Comparison of ENCODE assay signal across 14 cellular contexts in the genomic region with DNA sequence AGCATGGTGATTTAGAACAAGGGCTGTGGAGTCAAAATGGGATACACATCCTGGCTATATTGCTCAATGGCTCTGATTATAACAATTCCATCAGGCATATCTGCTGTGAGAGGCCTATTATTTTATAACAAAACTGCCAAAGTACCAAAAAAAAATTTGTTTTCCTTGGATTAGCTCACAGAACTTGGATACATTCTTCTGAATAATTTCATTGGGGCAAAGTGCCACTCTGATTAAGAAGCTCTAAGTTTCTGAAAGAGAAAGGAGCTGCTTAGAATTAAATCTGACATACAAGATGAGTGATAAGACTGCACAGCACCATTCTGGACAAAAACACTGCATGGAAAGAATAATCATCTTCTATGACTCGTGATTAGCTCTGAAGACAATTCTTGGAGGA.
DNase-seq lines count a peak whose midpoint lies in the region; ATAC-seq and TF ChIP-seq lines count a peak whose summit lies in the region.
"Had no signal": no experiment of that assay in that cellular context is flagged by ENCODE, and none has a peak within 500 bp of the region (broad histone marks: within the 10 kb centered on the region; RNA-seq: fewer than 3 reads in every experiment).

No MANE protein-coding gene starts in this region.

- no peak overlapping the region for H2AFZ ChIP-seq in SK-N-SH (ENCODE audit: low read depth)

- no peak for DNase-seq in SK-N-SH
- DNase-seq in dedifferentiated amniotic fluid mesenchymal stem cell (ENCODE audit: extremely low spot score), result peak; percentile 25
- DNase-seq in fibroblast of the aortic adventitia (ENCODE audit: low read depth), result peak; percentile 68
- DNase-seq in activated naive CD4-positive, alpha-beta T cell treated with anti-CD3 and anti-CD28 coated beads, Interleukin-2, amount 50 U/mL, for 16 hours, result no peak
- DNase-seq in activated CD4-positive, CD25-positive, alpha-beta regulatory T cell (lab: John Stamatoyannopoulos, UW), result no peak
- DNase-seq: AML-193; Caco-2; CD8-positive, alpha-beta memory T cell; DND-41; GF-D8; HCEC 1CT had no signal

- no peak overlapping the region for H3K9ac ChIP-seq in SK-N-SH
- H3K9ac ChIP-seq: BLaER1 had no signal

- no peaks in the 10 kb centered on the region for H3K9me3 ChIP-seq in SK-N-SH
- H3K9me3 ChIP-seq: BLaER1, Caco-2 had no signal

- H3K4me3 ChIP-seq in SK-N-SH (ENCODE audit: low read depth in 2 of 2, low read length in 1 of 2) (no peak overlapping the region), fibroblast of the aortic adventitia (ENCODE audit: low read depth, low read length) (no peak overlapping the region)
- H3K4me3 ChIP-seq: BLaER1 had no signal

- TF ChIP-seq RAD21 in SK-N-SH (IDR thresholded peaks at IDR 0.05; ENCODE audit: low read length), result no peak

- H3K9me2 ChIP-seq in SK-N-SH, result no peaks in the 10 kb centered on the region

- no peaks in the 10 kb centered on the region for H4K20me1 ChIP-seq in SK-N-SH (ENCODE audit: insufficient read depth)
- H4K20me1 ChIP-seq: BLaER1 had no signal

- H3K4me1 ChIP-seq in SK-N-SH (ENCODE audit: control insufficient read depth in 1 of 2, insufficient read depth in 2 of 2, low read depth in 1 of 2, low read length in 1 of 2), result 0 out of 4 replicates have a peak, but pooled peaks cover 0 to 4% of the 10 kb centered on the region in 2 experiments
- H3K4me1 ChIP-seq: BLaER1, Caco-2 had no signal

- TF ChIP-seq EP300 in SK-N-SH (IDR thresholded peaks at IDR 0.05; ENCODE audit: borderline replicate concordance in 1 of 2, low read depth in 1 of 2, low read length in 1 of 2), result no peak

- H3K27ac ChIP-seq in SK-N-SH (ENCODE audit: low read depth in 2 of 2, low read length in 1 of 2), result peak overlapping the region in 1 of 2 experiments; percentile 2; a peak in 1 of 4 replicates
- H3K27ac ChIP-seq: BLaER1, HL-60 had no signal

- peak overlapping the region; percentile 14; the same call in 1 of the 2 replicates for H3K4me2 ChIP-seq in SK-N-SH
- H3K4me2 ChIP-seq: BLaER1 had no signal

- H3K36me3 ChIP-seq in SK-N-SH (replicated peaks in 1 of 2; ENCODE audit: control insufficient read depth in 1 of 2, insufficient read depth in 2 of 2, low read length in 1 of 2), result peaks cover 40 to 60% of the 10 kb centered on the region in 2 experiments

- H3K79me2 ChIP-seq in SK-N-SH (ENCODE audit: insufficient read depth), result no peaks in the 10 kb centered on the region

- H3F3A ChIP-seq in SK-N-SH (replicated peaks; ENCODE audit: insufficient read depth), result peaks cover 19% of the 10 kb centered on the region

- CTCF ChIA-PET in SK-N-SH (lab: Yijun Ruan, JAX), result interaction anchor here (0.7 to 23.7 kb wide), 9 partner anchors 14 to 911 kb away, joined by 3 to 471 read pairs (median 5); no protein-coding TSS in a partner anchor

- WGBS in SK-N-SH (ENCODE audit: low lambda C conversion rate), result 29% methylated on average over 1 of the region's 1 CpG

- TF ChIP-seq CTCF in SK-N-SH (IDR thresholded peaks at IDR 0.05) (no peak), fibroblast of the aortic adventitia (IDR thresholded peaks at IDR 0.05; ENCODE audit: insufficient read depth, low read length) (no peak)

- POLR2A ChIA-PET in SK-N-SH (lab: Yijun Ruan, JAX), result no interaction called here

- H3K27me3 ChIP-seq in SK-N-SH (ENCODE audit: insufficient read depth), result no peaks in the 10 kb centered on the region
- H3K27me3 ChIP-seq: BLaER1 had no signal

- ATAC-seq in HG03196 (IDR thresholded peaks at IDR 0.05; ENCODE audit: unreplicated experiment), result no peak

TF ChIP-seq in SK-N-SH, 30 proteins besides CTCF, POLR2A, EP300 and RAD21:
- TF ChIP-seq RFX5 (IDR thresholded peaks at IDR 0.05; ENCODE audit: low read length), result no peak
- peak; percentile 62 for TF ChIP-seq TCF12 (IDR thresholded peaks at IDR 0.05)
- TF ChIP-seq, protein P1, sequence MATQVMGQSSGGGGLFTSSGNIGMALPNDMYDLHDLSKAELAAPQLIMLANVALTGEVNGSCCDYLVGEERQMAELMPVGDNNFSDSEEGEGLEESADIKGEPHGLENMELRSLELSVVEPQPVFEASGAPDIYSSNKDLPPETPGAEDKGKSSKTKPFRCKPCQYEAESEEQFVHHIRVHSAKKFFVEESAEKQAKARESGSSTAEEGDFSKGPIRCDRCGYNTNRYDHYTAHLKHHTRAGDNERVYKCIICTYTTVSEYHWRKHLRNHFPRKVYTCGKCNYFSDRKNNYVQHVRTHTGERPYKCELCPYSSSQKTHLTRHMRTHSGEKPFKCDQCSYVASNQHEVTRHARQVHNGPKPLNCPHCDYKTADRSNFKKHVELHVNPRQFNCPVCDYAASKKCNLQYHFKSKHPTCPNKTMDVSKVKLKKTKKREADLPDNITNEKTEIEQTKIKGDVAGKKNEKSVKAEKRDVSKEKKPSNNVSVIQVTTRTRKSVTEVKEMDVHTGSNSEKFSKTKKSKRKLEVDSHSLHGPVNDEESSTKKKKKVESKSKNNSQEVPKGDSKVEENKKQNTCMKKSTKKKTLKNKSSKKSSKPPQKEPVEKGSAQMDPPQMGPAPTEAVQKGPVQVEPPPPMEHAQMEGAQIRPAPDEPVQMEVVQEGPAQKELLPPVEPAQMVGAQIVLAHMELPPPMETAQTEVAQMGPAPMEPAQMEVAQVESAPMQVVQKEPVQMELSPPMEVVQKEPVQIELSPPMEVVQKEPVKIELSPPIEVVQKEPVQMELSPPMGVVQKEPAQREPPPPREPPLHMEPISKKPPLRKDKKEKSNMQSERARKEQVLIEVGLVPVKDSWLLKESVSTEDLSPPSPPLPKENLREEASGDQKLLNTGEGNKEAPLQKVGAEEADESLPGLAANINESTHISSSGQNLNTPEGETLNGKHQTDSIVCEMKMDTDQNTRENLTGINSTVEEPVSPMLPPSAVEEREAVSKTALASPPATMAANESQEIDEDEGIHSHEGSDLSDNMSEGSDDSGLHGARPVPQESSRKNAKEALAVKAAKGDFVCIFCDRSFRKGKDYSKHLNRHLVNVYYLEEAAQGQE (IDR thresholded peaks at IDR 0.05; ENCODE audit: low read depth, low read length), result no peak
- TF ChIP-seq, protein P2, sequence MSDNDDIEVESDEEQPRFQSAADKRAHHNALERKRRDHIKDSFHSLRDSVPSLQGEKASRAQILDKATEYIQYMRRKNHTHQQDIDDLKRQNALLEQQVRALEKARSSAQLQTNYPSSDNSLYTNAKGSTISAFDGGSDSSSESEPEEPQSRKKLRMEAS (IDR thresholded peaks at IDR 0.05; ENCODE audit: low read depth), result no peak
- no peak for TF ChIP-seq CHD2 (IDR thresholded peaks at IDR 0.05; ENCODE audit: low read length, partially characterized antibody)
- TF ChIP-seq, protein P3, sequence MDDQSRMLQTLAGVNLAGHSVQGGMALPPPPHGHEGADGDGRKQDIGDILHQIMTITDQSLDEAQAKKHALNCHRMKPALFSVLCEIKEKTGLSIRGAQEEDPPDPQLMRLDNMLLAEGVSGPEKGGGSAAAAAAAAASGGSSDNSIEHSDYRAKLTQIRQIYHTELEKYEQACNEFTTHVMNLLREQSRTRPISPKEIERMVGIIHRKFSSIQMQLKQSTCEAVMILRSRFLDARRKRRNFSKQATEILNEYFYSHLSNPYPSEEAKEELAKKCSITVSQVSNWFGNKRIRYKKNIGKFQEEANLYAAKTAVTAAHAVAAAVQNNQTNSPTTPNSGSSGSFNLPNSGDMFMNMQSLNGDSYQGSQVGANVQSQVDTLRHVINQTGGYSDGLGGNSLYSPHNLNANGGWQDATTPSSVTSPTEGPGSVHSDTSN (IDR thresholded peaks at IDR 0.05), result peak; percentile 57
- TF ChIP-seq NFIC (IDR thresholded peaks at IDR 0.05; ENCODE audit: borderline replicate concordance), result 0 out of 2 replicates have a peak, but pooled peaks have one; percentile 17
- peak; percentile 36 for TF ChIP-seq JUND (IDR thresholded peaks at IDR 0.05)

Comparison
In these comparisons a context has a peak if more than half of its experiments do, and no peak if none do; other contexts are left out.
1. DNase-seq: peak in dedifferentiated amniotic fluid mesenchymal stem cell (single experiment) and fibroblast of the aortic adventitia (single experiment); none in SK-N-SH (single experiment), activated naive CD4-positive, alpha-beta T cell treated with anti-CD3 and anti-CD28 coated beads, Interleukin-2, amount 50 U/mL, for 16 hours (single experiment) and activated CD4-positive, CD25-positive, alpha-beta regulatory T cell (0 of 4).